In the genomic region with DNA sequence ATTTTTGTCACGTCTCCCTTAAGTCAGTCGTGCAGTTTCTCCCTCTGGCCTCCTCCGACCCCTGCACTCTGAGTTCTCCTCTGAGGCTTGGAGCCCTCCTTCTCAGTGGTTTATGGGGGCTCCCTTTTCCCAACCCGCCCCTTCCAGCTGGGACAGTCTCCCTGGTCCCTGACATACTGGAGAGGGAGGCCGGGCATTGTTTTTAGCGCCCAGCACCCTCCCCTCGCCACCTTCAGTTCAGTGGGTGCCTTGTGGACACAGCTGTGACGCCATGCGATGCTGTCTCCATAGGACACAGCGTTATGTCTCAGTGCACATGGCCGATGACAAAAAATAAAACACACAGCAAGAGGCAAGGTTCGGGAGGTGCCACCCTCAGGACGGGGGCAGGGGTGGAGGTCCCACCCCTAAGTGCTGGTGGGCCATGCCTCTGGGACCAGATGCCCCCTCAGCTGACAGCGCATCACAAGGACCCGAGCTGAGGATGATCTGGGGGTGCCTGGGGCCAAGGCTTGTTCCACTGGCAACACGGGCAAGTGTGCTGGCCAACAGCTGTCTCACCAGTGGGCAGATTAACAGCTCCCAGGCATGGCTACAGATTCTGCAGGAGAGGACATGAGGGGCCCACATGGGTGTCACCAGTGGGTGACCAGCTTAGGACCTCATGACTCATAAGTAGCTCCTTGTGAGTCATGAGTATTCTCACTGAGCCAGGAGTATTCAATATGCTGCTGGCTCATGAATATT, we compare ENCODE assay signal across 14 cellular contexts.
DNase-seq lines count a peak whose midpoint lies in the region; ATAC-seq and TF ChIP-seq lines count a peak whose summit lies in the region.
"Had no signal": no experiment of that assay in that cellular context is flagged by ENCODE, and none has a peak within 500 bp of the region (broad histone marks: within the 10 kb centered on the region; RNA-seq: fewer than 3 reads in every experiment).

No MANE protein-coding gene starts in this region.

- H3K79me1 ChIP-seq in IMR-90 (ENCODE audit: low read depth in 1 of 2, low read length in 2 of 2) = no peaks in the 10 kb centered on the region

- no peaks in the 10 kb centered on the region for H3K9me1 ChIP-seq in IMR-90 (ENCODE audit: insufficient read depth, low read length)

- H3K4me1 Mint-ChIP-seq in chondrocyte (ENCODE audit: low read depth) = peaks cover 2% of the 10 kb centered on the region
- no peaks in the 10 kb centered on the region for H3K4me1 Mint-ChIP-seq in activated CD8-positive, alpha-beta memory T cell treated with anti-CD3 and anti-CD28 coated beads, Interleukin-2, amount 10 ng/mL, durations not matched to agents 7 days and 5 days
- H3K4me1 Mint-ChIP-seq: mesothelial cell of epicardium had no signal

- no peak overlapping the region for H2BK120ac ChIP-seq in IMR-90 (ENCODE audit: low read depth, low read length)

- peak overlapping the region; percentile 19 for H2AFZ ChIP-seq in IMR-90 (replicated peaks; ENCODE audit: low read length, poor library complexity)

- H2AK9ac ChIP-seq in IMR-90 (replicated peaks; ENCODE audit: low read depth, low read length, poor library complexity) = no peak overlapping the region

- no peak overlapping the region for H3K27ac ChIP-seq in IMR-90 (ENCODE audit: insufficient read depth, low read length)
- H3K27ac ChIP-seq: tibial nerve had no signal

- H3K9me3 Mint-ChIP-seq in chondrocyte (ENCODE audit: low read depth) = no peaks in the 10 kb centered on the region
- no peaks in the 10 kb centered on the region for H3K9me3 Mint-ChIP-seq in activated CD8-positive, alpha-beta memory T cell treated with anti-CD3 and anti-CD28 coated beads, Interleukin-2, amount 10 ng/mL, durations not matched to agents 7 days and 5 days (ENCODE audit: low read depth)
- H3K9me3 Mint-ChIP-seq: mesothelial cell of epicardium had no signal

- H2BK15ac ChIP-seq in IMR-90 (ENCODE audit: low read depth, low read length) = no peak overlapping the region

- DNase-seq in AG20443 (ENCODE audit: low spot score) (peak; percentile 80), IMR-90 (peak; percentile 54), chondrocyte (ENCODE audit: low spot score) (peak; percentile 63), myocyte (ENCODE audit: low read depth) (peak; percentile 20), NCI-H510A (lab: John Stamatoyannopoulos, UW) (no peak), left colon (no peak), mesenteric fat pad (ENCODE audit: low spot score) (no peak)
- no peak for DNase-seq in activated CD8-positive, alpha-beta memory T cell treated with anti-CD3 and anti-CD28 coated beads, Interleukin-2, amount 10 ng/mL, durations not matched to agents 7 days and 5 days
- DNase-seq: activated CD4-positive, alpha-beta T cell treated with anti-CD3 and anti-CD28 coated beads for 48 hours; cortex of kidney; hypothalamus; NCI-H748 treated with DMSO at 0.1 percent for 48 hours had no signal

- no peak for TF ChIP-seq RAD21 in IMR-90 (IDR thresholded peaks at IDR 0.05; ENCODE audit: low read length)

- no peak overlapping the region for H3K4me3 ChIP-seq in IMR-90 (ENCODE audit: insufficient read depth, low read depth, low read length)
- H3K4me3 ChIP-seq: tibial nerve had no signal

- H3K36me3 Mint-ChIP-seq in chondrocyte (ENCODE audit: low read depth) = no peaks in the 10 kb centered on the region
- no peaks in the 10 kb centered on the region for H3K36me3 Mint-ChIP-seq in activated CD8-positive, alpha-beta memory T cell treated with anti-CD3 and anti-CD28 coated beads, Interleukin-2, amount 10 ng/mL, durations not matched to agents 7 days and 5 days
- H3K36me3 Mint-ChIP-seq: mesothelial cell of epicardium had no signal

- H4K91ac ChIP-seq in IMR-90 (ENCODE audit: insufficient read depth, low read depth, low read length) = no peak overlapping the region

- no peak overlapping the region for H4K8ac ChIP-seq in IMR-90 (ENCODE audit: low read depth in 2 of 2, low read length in 2 of 2)

- H3K27ac Mint-ChIP-seq in chondrocyte (ENCODE audit: unreplicated experiment) = no peak overlapping the region
- no peak overlapping the region for H3K27ac Mint-ChIP-seq in activated CD8-positive, alpha-beta memory T cell treated with anti-CD3 and anti-CD28 coated beads, Interleukin-2, amount 10 ng/mL, durations not matched to agents 7 days and 5 days
- H3K27ac Mint-ChIP-seq: mesothelial cell of epicardium had no signal

- intact Hi-C loops in IMR-90 (cut with micrococcal nuclease) = no loop called here
- intact Hi-C loops in left colon (cut with DNase I, micrococcal nuclease) = no loop called here

- POLR2A ChIA-PET in IMR-90 (lab: Charles Lee; ENCODE audit: unreplicated experiment) = no interaction called here

- H3K14ac ChIP-seq in IMR-90 (replicated peaks; ENCODE audit: low read depth, low read length) = no peak overlapping the region

- 88% methylated on average over 6 of the region's 16 CpGs; no CpG with 5 or more reads in 1 of the 2 experiments for WGBS in IMR-90 (ENCODE audit: extremely low coverage in 2 of 2, insufficient read length in 1 of 2), 2 experiments

- H2BK20ac ChIP-seq in IMR-90 (ENCODE audit: low read depth, low read length) = no peak overlapping the region

- H4K20me1 ChIP-seq in IMR-90 (ENCODE audit: insufficient read depth, low read length) = no peaks in the 10 kb centered on the region

- H3K18ac ChIP-seq in IMR-90 (ENCODE audit: low read depth, low read length) = no peak overlapping the region

- no peak overlapping the region for H3K4ac ChIP-seq in IMR-90 (ENCODE audit: low read depth, low read length)

- in situ Hi-C loops in IMR-90 (cut with MboI; ENCODE audit: low sequenced_read_pairs) = no loop called here

- no peak overlapping the region for H3K4me2 ChIP-seq in IMR-90 (ENCODE audit: low read depth, low read length)

- no peak overlapping the region for H4K5ac ChIP-seq in IMR-90 (ENCODE audit: low read depth, low read length)

- peaks cover 12% of the 10 kb centered on the region for H3K27me3 Mint-ChIP-seq in chondrocyte (ENCODE audit: low read depth)
- peaks cover 27% of the 10 kb centered on the region for H3K27me3 Mint-ChIP-seq in activated CD8-positive, alpha-beta memory T cell treated with anti-CD3 and anti-CD28 coated beads, Interleukin-2, amount 10 ng/mL, durations not matched to agents 7 days and 5 days

- ATAC-seq in IMR-90 (ENCODE audit: low read depth) (no peak; the same call in 1 of the 2 replicates), left colon (no peak)
- no peak for ATAC-seq in activated CD8-positive, alpha-beta memory T cell treated with anti-CD3 and anti-CD28 coated beads, Interleukin-2, amount 10 ng/mL, durations not matched to agents 7 days and 5 days

- no peak overlapping the region for H3K56ac ChIP-seq in IMR-90 (ENCODE audit: extremely low read depth, insufficient read depth, low read length)

- H3K9me3 ChIP-seq in IMR-90 (ENCODE audit: control insufficient read depth, insufficient read depth, low read length) = no peaks in the 10 kb centered on the region

- H2BK5ac ChIP-seq in IMR-90 (ENCODE audit: low read depth, low read length, poor library complexity, severe bottlenecking) = no peak overlapping the region

- TF ChIP-seq CTCF in IMR-90 (conservative IDR thresholded peaks at IDR 0.05; ENCODE audit: low read depth, low read length) = no peak
- no peak for TF ChIP-seq CTCF in chondrocyte (IDR thresholded peaks at IDR 0.05)

- no peak overlapping the region for H3K9ac ChIP-seq in IMR-90 (ENCODE audit: low read depth, low read length)

- dilution Hi-C loops in IMR-90 (cut with HindIII; ENCODE audit: low sequenced_read_pairs, unreplicated experiment) = no loop called here

- no peak for TF ChIP-seq POLR2A in IMR-90 (IDR thresholded peaks at IDR 0.05; ENCODE audit: low read depth, low read length)

- peaks cover 22% of the 10 kb centered on the region for H3K27me3 ChIP-seq in IMR-90 (ENCODE audit: control insufficient read depth, insufficient read depth, low read length)
- H3K27me3 ChIP-seq: tibial nerve had no signal

- H3K36me3 ChIP-seq in IMR-90 (ENCODE audit: control insufficient read depth, insufficient read depth, low read length) = no peaks in the 10 kb centered on the region
- H3K36me3 ChIP-seq: tibial nerve had no signal

- BruUV-seq in IMR-90 (replicated peaks; lab: Mats Ljungman, UMichigan) = no TSS peak

- 0 out of 2 replicates have a peak, but pooled peaks cover 2% of the 10 kb centered on the region for H3K4me1 ChIP-seq in IMR-90 (ENCODE audit: control insufficient read depth, insufficient read depth, low read length)
- H3K4me1 ChIP-seq: tibial nerve had no signal

- H3K4me3 Mint-ChIP-seq in chondrocyte (ENCODE audit: unreplicated experiment) = no peak overlapping the region
- no peak overlapping the region for H3K4me3 Mint-ChIP-seq in activated CD8-positive, alpha-beta memory T cell treated with anti-CD3 and anti-CD28 coated beads, Interleukin-2, amount 10 ng/mL, durations not matched to agents 7 days and 5 days
- H3K4me3 Mint-ChIP-seq: mesothelial cell of epicardium had no signal

- no peak overlapping the region for H3K23ac ChIP-seq in IMR-90 (ENCODE audit: low read depth, low read length)

- CTCF ChIA-PET in IMR-90 (lab: Yijun Ruan, JAX) = no interaction called here
- CTCF ChIA-PET in activated CD8-positive, alpha-beta memory T cell treated with anti-CD3 and anti-CD28 coated beads, Interleukin-2, amount 10 ng/mL, durations not matched to agents 7 days and 5 days (lab: Charles Lee) = no interaction called here

- no peak overlapping the region for H2AK5ac ChIP-seq in IMR-90 (ENCODE audit: low read depth, low read length)

TF ChIP-seq in IMR-90, 13 proteins besides CTCF, POLR2A, EP300 and RAD21:
- TF ChIP-seq RCOR1 (IDR thresholded peaks at IDR 0.05; ENCODE audit: insufficient replicate concordance, low read length) (no peak), FOS (IDR thresholded peaks at IDR 0.05; ENCODE audit: low read depth, low read length) (peak; percentile 54), RFX5 (IDR thresholded peaks at IDR 0.05; ENCODE audit: low read depth, low read length) (no peak)

Comparison
In these comparisons a context has a peak if more than half of its experiments do, and no peak if none do; other contexts are left out.
1. DNase-seq: peak in AG20443 (single experiment), IMR-90 (single experiment), chondrocyte (single experiment) and myocyte (single experiment); none in activated CD8-positive, alpha-beta memory T cell treated with anti-CD3 and anti-CD28 coated beads, Interleukin-2, amount 10 ng/mL, durations not matched to agents 7 days and 5 days (single experiment), NCI-H510A (single experiment), left colon (0 of 2) and mesenteric fat pad (single experiment).